ENCODE assay signal across 8 cellular contexts in the genomic region with DNA sequence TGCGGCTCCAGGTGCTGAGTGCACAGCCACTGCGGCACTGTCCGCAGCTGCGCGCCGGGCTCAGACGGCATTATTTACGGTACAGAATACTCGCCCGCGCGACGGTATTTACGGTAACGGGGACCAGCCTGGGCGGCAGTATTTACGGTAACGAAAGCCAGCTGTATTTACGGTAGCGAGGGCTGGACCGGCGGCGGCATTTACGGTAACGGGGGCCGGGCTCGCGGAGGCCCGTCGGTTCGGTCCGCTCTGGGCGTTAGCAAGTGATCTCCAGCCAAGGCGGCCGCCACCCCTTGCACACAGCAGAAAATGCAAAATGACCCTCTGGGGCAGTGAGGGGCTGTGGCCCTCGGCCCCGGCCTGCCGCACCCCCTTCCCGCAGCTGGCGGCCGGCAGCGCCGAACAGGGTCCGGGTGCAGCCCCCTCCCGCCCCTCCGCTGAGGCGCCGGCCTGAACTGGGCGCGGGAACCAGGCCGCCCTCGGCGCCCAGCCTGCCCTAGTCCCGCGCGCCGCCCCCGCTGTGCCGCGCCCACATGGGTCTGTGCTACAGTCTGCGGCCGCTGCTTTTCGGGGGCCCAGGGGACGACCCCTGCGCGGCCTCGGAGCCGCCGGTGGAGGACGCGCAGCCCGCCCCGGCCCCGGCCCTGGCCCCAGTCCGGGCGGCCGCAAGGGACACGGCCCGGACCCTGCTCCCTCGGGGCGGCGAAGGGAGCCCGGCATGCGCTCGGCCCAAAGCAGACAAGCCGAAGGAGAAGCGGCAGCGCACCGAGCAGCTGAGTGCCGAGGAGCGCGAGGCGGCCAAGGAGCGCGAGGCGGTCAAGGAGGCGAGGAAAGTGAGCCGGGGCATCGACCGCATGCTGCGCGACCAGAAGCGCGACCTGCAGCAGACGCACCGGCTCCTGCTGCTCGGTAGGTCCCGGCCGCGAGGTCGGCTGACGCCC. TPM values are rescaled to one million over a fixed set of nuclear protein-coding genes. Genes with fewer than 3 reads are reported as not detected.
A peak's percentile ranks its signal among the peaks of the same experiment; 100 is the strongest.
DNase-seq lines count a peak whose midpoint lies in the region; ATAC-seq and TF ChIP-seq lines count a peak whose summit lies in the region.

A gene (plus strand): TSS at position 234 of the 941 bp plus-strand sequence. CDS start 300 bp downstream, at position 534.

- no peak for TF ChIP-seq CTCF in lower leg skin (IDR thresholded peaks at IDR 0.05)

- ATAC-seq in HG02678 (IDR thresholded peaks at IDR 0.05; ENCODE audit: unreplicated experiment), result peak; percentile 70
- no peak for ATAC-seq in HG02610 (IDR thresholded peaks at IDR 0.05; ENCODE audit: unreplicated experiment)

- TF ChIP-seq POLR2A in lower leg skin (IDR thresholded peaks at IDR 0.05), result no peak

- H3K9ac ChIP-seq in ES-I3 (ENCODE audit: low read depth, low read length), result peak within 1 kb of the TSS; percentile 83

- peaks cover 11% of the 10 kb centered on the region for H3K27me3 ChIP-seq in effector memory CD4-positive, alpha-beta T cell (replicated peaks; ENCODE audit: control insufficient read depth, insufficient read depth, low read length, poor library complexity, severe bottlenecking)

- peak within 1 kb of the TSS; percentile 53 for H3K4me3 ChIP-seq in effector memory CD4-positive, alpha-beta T cell (ENCODE audit: insufficient read depth, low read depth, low read length, poor library complexity, severe bottlenecking)
- H3K4me3 ChIP-seq in lower leg skin (ENCODE audit: low read depth, poor library complexity, severe bottlenecking), result peak within 1 kb of the TSS; percentile 47

- H3K27ac ChIP-seq in effector memory CD4-positive, alpha-beta T cell (ENCODE audit: insufficient read depth, low read length, poor library complexity, severe bottlenecking), result no peak within 1 kb of the TSS

- no peaks in the 10 kb centered on the region for H3K4me1 ChIP-seq in ES-I3 (ENCODE audit: insufficient read depth, low read length)
- peaks cover 4% of the 10 kb centered on the region for H3K4me1 ChIP-seq in effector memory CD4-positive, alpha-beta T cell (ENCODE audit: control insufficient read depth, insufficient read depth, low read length, poor library complexity, severe bottlenecking)

- DNase-seq in NCI-H2171 (lab: John Stamatoyannopoulos, UW) (peak; percentile 72), lower leg skin (ENCODE audit: low spot score in 2 of 2) (peak; percentile 49 to 92)
- peak; percentile 24 to 43 for DNase-seq in activated CD4-positive, alpha-beta T cell treated with anti-CD3 and anti-CD28 coated beads, Interleukin-2, amount 50 U/mL, for 24 hours (ENCODE audit: low read depth in 1 of 2, low spot score in 1 of 2)
- peak in 1 of 3 donors; percentile 3 for DNase-seq in effector memory CD4-positive, alpha-beta T cell
- peak; percentile 60 for DNase-seq in stimulated activated CD4-positive, alpha-beta T cell treated with anti-CD3 and anti-CD28 coated beads, Interleukin-4, amount 100 ng/mL, for 24 hours

- intact Hi-C loops in lower leg skin (cut with DNase I; ENCODE audit: low total_unique reads), result no loop called here

- WGBS in lower leg skin, 2 donors, result 0 to 1% methylated on average over 26 to 28 of the region's 112 CpGs

- H3K36me3 ChIP-seq in ES-I3 (ENCODE audit: insufficient read depth, low read length), result no peaks in the 10 kb centered on the region
- H3K36me3 ChIP-seq in effector memory CD4-positive, alpha-beta T cell (ENCODE audit: control insufficient read depth, insufficient read depth, low read length), result no peaks in the 10 kb centered on the region

- H3K9me3 ChIP-seq in ES-I3 (ENCODE audit: control insufficient read depth, insufficient read depth, low read length), result no peaks in the 10 kb centered on the region
- H3K9me3 ChIP-seq in effector memory CD4-positive, alpha-beta T cell (ENCODE audit: control insufficient read depth, low read length), result no peaks in the 10 kb centered on the region

RNA-seq across cellular contexts. Expression of the gene that starts here (rescaled TPM):
- total RNA-seq in lower leg skin, result 10 to 100 TPM; 12.3 to 15.9 (median 14.5) TPM
